ENCODE assay signal across 14 cellular contexts in the genomic region with DNA sequence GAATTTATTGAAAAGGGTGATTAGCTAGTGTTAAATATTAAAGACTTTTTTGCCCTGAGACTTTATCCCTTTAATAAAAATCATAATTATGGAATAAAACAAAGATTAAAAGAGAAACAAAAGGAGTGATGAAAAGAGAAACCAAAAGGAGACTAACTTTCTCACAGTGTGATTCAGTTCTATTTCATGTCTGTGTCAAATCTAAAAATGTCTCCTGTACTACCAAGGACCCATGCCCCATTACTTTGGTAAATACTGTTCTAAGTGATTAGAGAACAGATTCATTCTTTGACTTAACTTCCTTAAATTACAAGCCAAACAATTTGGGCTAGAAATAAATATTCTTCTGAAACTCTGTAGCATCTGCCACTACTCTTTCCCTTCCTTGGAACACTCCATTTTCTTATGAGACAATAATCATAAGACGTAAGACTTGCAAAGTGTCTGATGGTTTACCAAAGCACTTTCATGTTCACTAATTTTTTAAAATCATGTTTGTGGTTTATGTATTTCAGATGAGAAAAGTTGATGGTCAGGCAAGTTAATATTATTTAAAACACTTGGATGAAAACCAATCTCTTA.
DNase-seq lines count a peak whose midpoint lies in the region; ATAC-seq and TF ChIP-seq lines count a peak whose summit lies in the region.
"Had no signal": no experiment of that assay in that cellular context is flagged by ENCODE, and none has a peak within 500 bp of the region (broad histone marks: within the 10 kb centered on the region; RNA-seq: fewer than 3 reads in every experiment).

No MANE protein-coding gene starts in this region.

- DNase-seq in spleen (no peak), OCI-M1 (lab: John Stamatoyannopoulos, UW) (no peak), NCI-H1694 (lab: John Stamatoyannopoulos, UW) (no peak)
- DNase-seq in effector memory CD8-positive, alpha-beta T cell = no peak
- DNase-seq: activated CD4-positive, CD25-positive, alpha-beta regulatory T cell; activated CD8-positive, alpha-beta memory T cell treated with anti-CD3 and anti-CD28 coated beads, Interleukin-2, amount 50 U/mL, for 48 hours; activated naive CD8-positive, alpha-beta T cell treated with anti-CD3 and anti-CD28 coated beads for 36 hours; caudate nucleus; CD4-positive, CD25-positive, alpha-beta regulatory T cell; immature natural killer cell; midbrain had no signal

- no peak overlapping the region for H3K4me3 ChIP-seq in spleen

- 58 to 84% (median 75%) methylated on average over 1 of the region's 1 CpG for WGBS in spleen, 5 donors

- peak overlapping the region in 5 of 8 donors; percentile 2 to 37 (median 15) for H3K27ac ChIP-seq in spleen

- no peak overlapping the region for H3K4me3 Mint-ChIP-seq in effector memory CD8-positive, alpha-beta T cell
- H3K4me3 Mint-ChIP-seq: activated naive CD8-positive, alpha-beta T cell treated with anti-CD3 and anti-CD28 coated beads for 36 hours; CD4-positive, CD25-positive, alpha-beta regulatory T cell; immature natural killer cell had no signal

- peaks cover 0 to 22% of the 10 kb centered on the region in 2 donors for H3K27me3 Mint-ChIP-seq in effector memory CD8-positive, alpha-beta T cell
- H3K27me3 Mint-ChIP-seq: activated naive CD8-positive, alpha-beta T cell treated with anti-CD3 and anti-CD28 coated beads for 36 hours had no signal

- H3K36me3 ChIP-seq in spleen = no peaks in the 10 kb centered on the region

- H3K36me3 Mint-ChIP-seq in effector memory CD8-positive, alpha-beta T cell (ENCODE audit: insufficient read depth) = no peaks in the 10 kb centered on the region
- H3K36me3 Mint-ChIP-seq: activated naive CD8-positive, alpha-beta T cell treated with anti-CD3 and anti-CD28 coated beads for 36 hours; CD4-positive, CD25-positive, alpha-beta regulatory T cell; immature natural killer cell had no signal

- no peaks in the 10 kb centered on the region for H3K4me1 Mint-ChIP-seq in effector memory CD8-positive, alpha-beta T cell (ENCODE audit: low read depth in 2 of 2)
- H3K4me1 Mint-ChIP-seq: CD4-positive, CD25-positive, alpha-beta regulatory T cell; immature natural killer cell had no signal

- intact Hi-C loops in spleen (cut with DNase I; ENCODE audit: low total_unique reads) = no loop called here

- no peaks in the 10 kb centered on the region for H3K9me3 Mint-ChIP-seq in effector memory CD8-positive, alpha-beta T cell
- H3K9me3 Mint-ChIP-seq: activated naive CD8-positive, alpha-beta T cell treated with anti-CD3 and anti-CD28 coated beads for 36 hours had no signal

- peaks cover 0 to 46% (median 33%) of the 10 kb centered on the region in 6 donors for H3K4me1 ChIP-seq in spleen

- no peak for TF ChIP-seq POLR2A in spleen (IDR thresholded peaks at IDR 0.05)

- no peak overlapping the region for H3K27ac Mint-ChIP-seq in effector memory CD8-positive, alpha-beta T cell
- H3K27ac Mint-ChIP-seq: activated naive CD8-positive, alpha-beta T cell treated with anti-CD3 and anti-CD28 coated beads for 36 hours; CD4-positive, CD25-positive, alpha-beta regulatory T cell; immature natural killer cell had no signal

- TF ChIP-seq CTCF in spleen (IDR thresholded peaks at IDR 0.05 in 8 of 11, conservative IDR thresholded peaks at IDR 0.05 in 3 of 11) = no peak

- H3K9me3 ChIP-seq in spleen = no peaks in the 10 kb centered on the region

- H3K27me3 ChIP-seq in spleen (replicated peaks in 1 of 7) = no peaks in the 10 kb centered on the region

- peak; percentile 47 for ATAC-seq in GM18861 (IDR thresholded peaks at IDR 0.05; ENCODE audit: unreplicated experiment)
- ATAC-seq in GM21381 (IDR thresholded peaks at IDR 0.05; ENCODE audit: unreplicated experiment) = peak; percentile 73
- ATAC-seq in HG03108 (IDR thresholded peaks at IDR 0.05; ENCODE audit: unreplicated experiment) = peak; percentile 57
- no peak for ATAC-seq in effector memory CD8-positive, alpha-beta T cell (replicated peaks)
